In genomic region chr14:21840765-21841164, GRCh38 we compare ENCODE assay signal across 14 cellular contexts.
DNase-seq lines count a peak whose midpoint lies in the region; ATAC-seq and TF ChIP-seq lines count a peak whose summit lies in the region.
"Had no signal": no experiment of that assay in that cellular context is flagged by ENCODE, and none has a peak within 500 bp of the region (broad histone marks: within the 10 kb centered on the region; RNA-seq: fewer than 3 reads in every experiment).

No MANE protein-coding gene starts in this region.

- H3K36me3 Mint-ChIP-seq in activated CD4-positive, alpha-beta T cell treated with anti-CD3 and anti-CD28 coated beads, Interleukin-2, amount 10 ng/mL, durations not matched to agents 7 days and 5 days (ENCODE audit: low read depth) = no peaks in the 10 kb centered on the region
- no peaks in the 10 kb centered on the region for H3K36me3 Mint-ChIP-seq in activated T-helper 1 cell treated with anti-CD3 and anti-CD28 coated beads, Interleukin-12 subunit alpha, Interleukin-12 subunit beta, Interleukin-2, Interleukin-4 antibody, amounts not matched to agents 30 ng/mL and 10 ng/mL and 1 ng/mL, durations not matched to agents 14 hours and 24 hours and 36 hours (ENCODE audit: low read depth)

- peaks cover 43% of the 10 kb centered on the region for H3K27me3 Mint-ChIP-seq in activated CD4-positive, alpha-beta T cell treated with anti-CD3 and anti-CD28 coated beads, Interleukin-2, amount 10 ng/mL, durations not matched to agents 7 days and 5 days
- H3K27me3 Mint-ChIP-seq in activated T-helper 1 cell treated with anti-CD3 and anti-CD28 coated beads, Interleukin-12 subunit alpha, Interleukin-12 subunit beta, Interleukin-2, Interleukin-4 antibody, amounts not matched to agents 30 ng/mL and 10 ng/mL and 1 ng/mL, durations not matched to agents 14 hours and 24 hours and 36 hours (ENCODE audit: insufficient read depth) = peaks cover 28% of the 10 kb centered on the region

- intact Hi-C loops in activated T-helper 1 cell treated with anti-CD3 and anti-CD28 coated beads, Interleukin-12 subunit alpha, Interleukin-12 subunit beta, Interleukin-2, Interleukin-4 antibody, amounts not matched to agents 30 ng/mL and 10 ng/mL and 1 ng/mL, durations not matched to agents 14 hours and 24 hours and 36 hours (cut with micrococcal nuclease) = no loop called here

- no peak overlapping the region for H3K4me3 ChIP-seq in LNCaP clone FGC (ENCODE audit: low read depth, low read length)
- H3K4me3 ChIP-seq: prostate gland had no signal

- peaks cover 10% of the 10 kb centered on the region for H3K4me1 Mint-ChIP-seq in activated CD4-positive, alpha-beta T cell treated with anti-CD3 and anti-CD28 coated beads, Interleukin-2, amount 10 ng/mL, durations not matched to agents 7 days and 5 days
- peaks cover under 1% of the 10 kb centered on the region for H3K4me1 Mint-ChIP-seq in activated T-helper 1 cell treated with anti-CD3 and anti-CD28 coated beads, Interleukin-12 subunit alpha, Interleukin-12 subunit beta, Interleukin-2, Interleukin-4 antibody, amounts not matched to agents 30 ng/mL and 10 ng/mL and 1 ng/mL, durations not matched to agents 14 hours and 24 hours and 36 hours (ENCODE audit: low read depth)
- H3K4me1 Mint-ChIP-seq: activated B cell treated with CpG ODN at 0.5 μM for 24 hours had no signal

- H3K9me3 Mint-ChIP-seq in activated CD4-positive, alpha-beta T cell treated with anti-CD3 and anti-CD28 coated beads, Interleukin-2, amount 10 ng/mL, durations not matched to agents 7 days and 5 days = peaks cover 6% of the 10 kb centered on the region
- no peaks in the 10 kb centered on the region for H3K9me3 Mint-ChIP-seq in activated T-helper 1 cell treated with anti-CD3 and anti-CD28 coated beads, Interleukin-12 subunit alpha, Interleukin-12 subunit beta, Interleukin-2, Interleukin-4 antibody, amounts not matched to agents 30 ng/mL and 10 ng/mL and 1 ng/mL, durations not matched to agents 14 hours and 24 hours and 36 hours

- peak overlapping the region; percentile 66 for H3K27ac Mint-ChIP-seq in activated CD4-positive, alpha-beta T cell treated with anti-CD3 and anti-CD28 coated beads, Interleukin-2, amount 10 ng/mL, durations not matched to agents 7 days and 5 days
- peak overlapping the region; percentile 25 for H3K27ac Mint-ChIP-seq in activated T-helper 1 cell treated with anti-CD3 and anti-CD28 coated beads, Interleukin-12 subunit alpha, Interleukin-12 subunit beta, Interleukin-2, Interleukin-4 antibody, amounts not matched to agents 30 ng/mL and 10 ng/mL and 1 ng/mL, durations not matched to agents 14 hours and 24 hours and 36 hours
- H3K27ac Mint-ChIP-seq: activated B cell treated with CpG ODN at 0.5 μM for 24 hours had no signal

- no peak for DNase-seq in activated CD4-positive, alpha-beta T cell treated with anti-CD3 and anti-CD28 coated beads, Interleukin-2, amount 10 ng/mL, durations not matched to agents 7 days and 5 days
- no peak for DNase-seq in activated CD4-positive, alpha-beta T cell treated with anti-CD3 and anti-CD28 coated beads for 48 hours
- no peak for DNase-seq in LNCaP clone FGC (ENCODE audit: low read depth)
- DNase-seq in activated T-helper 1 cell treated with anti-CD3 and anti-CD28 coated beads, Interleukin-12 subunit alpha, Interleukin-12 subunit beta, Interleukin-2, Interleukin-4 antibody, amounts not matched to agents 30 ng/mL and 10 ng/mL and 1 ng/mL, durations not matched to agents 14 hours and 24 hours and 36 hours (ENCODE audit: low spot score) = no peak
- DNase-seq in left kidney (ENCODE audit: low read depth, low spot score) = peak; percentile 11
- DNase-seq in CD1c-positive myeloid dendritic cell (ENCODE audit: extremely low spot score) = no peak
- DNase-seq in LoVo (ENCODE audit: low spot score) = no peak
- DNase-seq: activated B cell treated with CpG ODN at 0.5 μM for 24 hours, activated gamma-delta T cell, islet precursor cell, NCI-H146, NCI-H526 treated with DMSO at 0.1 percent for 48 hours had no signal

- POLR2A ChIA-PET in activated CD4-positive, alpha-beta T cell treated with anti-CD3 and anti-CD28 coated beads, Interleukin-2, amount 10 ng/mL, durations not matched to agents 7 days and 5 days (lab: Charles Lee) = no interaction called here

- CTCF ChIA-PET in activated CD4-positive, alpha-beta T cell treated with anti-CD3 and anti-CD28 coated beads, Interleukin-2, amount 10 ng/mL, durations not matched to agents 7 days and 5 days (lab: Charles Lee) = no interaction called here

- peak; percentile 32 for TF ChIP-seq CTCF in LNCaP clone FGC (IDR thresholded peaks at IDR 0.05; ENCODE audit: control insufficient read depth, extremely low read depth, insufficient read depth)

- ATAC-seq in esophagus mucosa = no peak

- peak overlapping the region; percentile 56 for H3K4me3 Mint-ChIP-seq in activated CD4-positive, alpha-beta T cell treated with anti-CD3 and anti-CD28 coated beads, Interleukin-2, amount 10 ng/mL, durations not matched to agents 7 days and 5 days
- H3K4me3 Mint-ChIP-seq in activated T-helper 1 cell treated with anti-CD3 and anti-CD28 coated beads, Interleukin-12 subunit alpha, Interleukin-12 subunit beta, Interleukin-2, Interleukin-4 antibody, amounts not matched to agents 30 ng/mL and 10 ng/mL and 1 ng/mL, durations not matched to agents 14 hours and 24 hours and 36 hours = peak overlapping the region; percentile 29
- H3K4me3 Mint-ChIP-seq: activated B cell treated with CpG ODN at 0.5 μM for 24 hours had no signal
